Comparison of ENCODE assay signal across 8 cellular contexts in the genomic region with DNA sequence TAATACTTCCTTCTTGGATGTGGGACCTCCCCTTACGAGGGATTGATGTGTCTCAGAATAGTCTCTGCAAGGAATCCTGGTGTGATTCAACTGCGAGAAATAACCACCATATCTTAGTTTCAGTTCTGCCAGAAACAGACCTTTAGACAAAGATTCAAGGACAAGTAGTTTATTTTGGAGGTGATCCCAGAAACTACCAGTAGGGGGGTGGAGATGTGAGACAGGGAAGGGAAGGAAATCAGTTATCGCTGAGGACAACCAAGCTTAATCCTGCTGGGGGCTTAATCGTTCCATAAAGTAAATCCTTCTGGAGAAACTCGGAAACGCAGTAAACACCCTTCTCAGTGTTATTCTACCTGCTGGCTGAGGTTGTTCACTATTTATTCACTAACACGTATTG. TPM values are rescaled to one million over a fixed set of nuclear protein-coding genes. Genes with fewer than 3 reads are reported as not detected.
DNase-seq lines count a peak whose midpoint lies in the region; ATAC-seq, FAIRE-seq and TF ChIP-seq lines count a peak whose summit lies in the region.

No MANE protein-coding gene starts in this region.

- H3K9ac ChIP-seq in astrocyte (ENCODE audit: low read length): no peak overlapping the region

- H3K4me1 ChIP-seq in BE2C: no peaks in the 10 kb centered on the region
- H3K4me1 ChIP-seq in astrocyte (ENCODE audit: insufficient read depth, low read length): no peaks in the 10 kb centered on the region
- no peaks in the 10 kb centered on the region for H3K4me1 ChIP-seq in left lung
- H3K4me1 ChIP-seq in effector memory CD4-positive, alpha-beta T cell (ENCODE audit: control insufficient read depth, insufficient read depth, low read length, poor library complexity, severe bottlenecking): peaks cover 5% of the 10 kb centered on the region

- no peak for DNase-seq in BE2C
- peak; percentile 38 for DNase-seq in HPDE6-E6E7 (ENCODE audit: extremely low spot score)
- peak; percentile 46 for DNase-seq in astrocyte (ENCODE audit: low read depth)
- no peak for DNase-seq in left lung
- no peak for DNase-seq in AG20443 (ENCODE audit: low spot score)
- no peak for DNase-seq in effector memory CD4-positive, alpha-beta T cell
- no peak for DNase-seq in NCI-H1436 (lab: John Stamatoyannopoulos, UW)

- H3K4me1 Mint-ChIP-seq in astrocyte (ENCODE audit: low read depth, unreplicated experiment): no peaks in the 10 kb centered on the region

- H3K79me2 ChIP-seq in astrocyte (ENCODE audit: insufficient read depth, low read length): no peaks in the 10 kb centered on the region

- H3K27ac ChIP-seq in astrocyte (ENCODE audit: low read depth, low read length): no peak overlapping the region
- H3K27ac ChIP-seq in left lung: no peak overlapping the region
- H3K27ac ChIP-seq in effector memory CD4-positive, alpha-beta T cell (ENCODE audit: insufficient read depth, low read length, poor library complexity, severe bottlenecking): no peak overlapping the region

- FAIRE-seq in astrocyte (lab: Jason Lieb, UNC): no peak

- H4K20me1 ChIP-seq in astrocyte (ENCODE audit: insufficient read depth, low read length): no peaks in the 10 kb centered on the region

- H3K27me3 ChIP-seq in BE2C (no peaks in the 10 kb centered on the region), astrocyte (ENCODE audit: insufficient read depth, low read length) (peaks cover 20% of the 10 kb centered on the region), left lung (peaks cover 0 to 19% of the 10 kb centered on the region in 2 donors)
- no peaks in the 10 kb centered on the region for H3K27me3 ChIP-seq in effector memory CD4-positive, alpha-beta T cell (replicated peaks; ENCODE audit: control insufficient read depth, insufficient read depth, low read length, poor library complexity, severe bottlenecking)

- H3K9me3 ChIP-seq in BE2C: no peaks in the 10 kb centered on the region
- H3K9me3 ChIP-seq in astrocyte (ENCODE audit: insufficient read depth, low read depth, low read length): no peaks in the 10 kb centered on the region
- H3K9me3 ChIP-seq in left lung: peaks cover 0 to 6% of the 10 kb centered on the region in 2 donors
- H3K9me3 ChIP-seq in effector memory CD4-positive, alpha-beta T cell (ENCODE audit: control insufficient read depth, low read length): no peaks in the 10 kb centered on the region

- no peak overlapping the region for H3K27ac Mint-ChIP-seq in astrocyte (ENCODE audit: unreplicated experiment)

- H3K36me3 Mint-ChIP-seq in astrocyte (ENCODE audit: low read depth, unreplicated experiment): peaks cover 4% of the 10 kb centered on the region

- TF ChIP-seq CTCF in BE2C (IDR thresholded peaks at IDR 0.05; ENCODE audit: low read depth, low read length) (peak; percentile 27), astrocyte (IDR thresholded peaks at IDR 0.05; ENCODE audit: insufficient read depth, low read depth, low read length) (peak; percentile 46), left lung (IDR thresholded peaks at IDR 0.05) (peak in 1 of 2 donors; percentile 19)

- intact Hi-C loops in left lung (cut with DNase I): no loop called here

- peaks cover 4% of the 10 kb centered on the region for H3K9me3 Mint-ChIP-seq in astrocyte (ENCODE audit: unreplicated experiment)

- H3K4me3 Mint-ChIP-seq in astrocyte (ENCODE audit: unreplicated experiment): no peak overlapping the region

- H2AFZ ChIP-seq in astrocyte (ENCODE audit: low read depth, low read length): no peak overlapping the region

- ATAC-seq in left lung (peak; percentile 80), HG02870 (IDR thresholded peaks at IDR 0.05; ENCODE audit: unreplicated experiment) (no peak)

- H3K27me3 Mint-ChIP-seq in astrocyte (ENCODE audit: low read depth, unreplicated experiment): peaks cover 15% of the 10 kb centered on the region

- H3K4me2 ChIP-seq in astrocyte (ENCODE audit: low read length): peak overlapping the region; percentile 7

- no peak overlapping the region for H3K4me3 ChIP-seq in BE2C (ENCODE audit: low read depth, low read length)
- no peak overlapping the region for H3K4me3 ChIP-seq in astrocyte (ENCODE audit: insufficient read depth, low read depth, low read length)
- H3K4me3 ChIP-seq in left lung: no peak overlapping the region
- H3K4me3 ChIP-seq in effector memory CD4-positive, alpha-beta T cell (ENCODE audit: insufficient read depth, low read depth, low read length, poor library complexity, severe bottlenecking): no peak overlapping the region

- H3K36me3 ChIP-seq in BE2C: no peaks in the 10 kb centered on the region
- H3K36me3 ChIP-seq in astrocyte (ENCODE audit: insufficient read depth, low read length): no peaks in the 10 kb centered on the region
- H3K36me3 ChIP-seq in left lung: no peaks in the 10 kb centered on the region
- H3K36me3 ChIP-seq in effector memory CD4-positive, alpha-beta T cell (ENCODE audit: control insufficient read depth, insufficient read depth, low read length): no peaks in the 10 kb centered on the region

RNA-seq across cellular contexts. Expression of gene SDR42E1, which starts 5.0 kb away (rescaled TPM):
- polyA plus RNA-seq in BE2C (2012; ENCODE audit: insufficient read depth, insufficient read length, low read depth): 0.06 TPM
- total RNA-seq in astrocyte: not detected in 2 replicates
- 1 to 10 TPM; 8.8 to 9.3 TPM for total RNA-seq in left lung

RNA-seq across cellular contexts. Expression of gene HSD17B2, which starts 18.8 kb away (rescaled TPM):
- not detected for polyA plus RNA-seq in BE2C (2012; ENCODE audit: insufficient read depth, insufficient read length, low read depth)
- total RNA-seq in astrocyte: 0.20 TPM in 1 of 2 replicates, not detected in the other
- under 1 TPM; 0.55 to 0.86 TPM for total RNA-seq in left lung

Comparison
In these comparisons a context has a peak if more than half of its experiments do, and no peak if none do; other contexts are left out.
1. DNase-seq: peak in HPDE6-E6E7 (single experiment) and astrocyte (single experiment); none in BE2C (single experiment), left lung (0 of 2), AG20443 (single experiment), effector memory CD4-positive, alpha-beta T cell (0 of 3) and NCI-H1436 (single experiment).